ENCODE assay signal across 9 cellular contexts in genomic region chr17:6666077-6666521, GRCh38. TPM values are rescaled to one million over a fixed set of nuclear protein-coding genes. Genes with fewer than 3 reads are reported as not detected.
DNase-seq lines count a peak whose midpoint lies in the region; ATAC-seq, FAIRE-seq and TF ChIP-seq lines count a peak whose summit lies in the region.
"Had no signal": no experiment of that assay in that cellular context is flagged by ENCODE, and none has a peak within 500 bp of the region (broad histone marks: within the 10 kb centered on the region; RNA-seq: fewer than 3 reads in every experiment).

No MANE protein-coding gene starts in this region.

- H3K27me3 ChIP-seq in bronchial epithelial cell (ENCODE audit: control insufficient read depth, insufficient read depth, low read length) (no peaks in the 10 kb centered on the region), small intestine (ENCODE audit: control insufficient read depth in 2 of 2, insufficient read depth in 2 of 2, low read length in 2 of 2) (no peaks in the 10 kb centered on the region)

- FAIRE-seq in bronchial epithelial cell (lab: Jason Lieb, UNC) = peak; percentile 95
- no peak for FAIRE-seq in small intestine (lab: Jason Lieb, UNC)

- H3K9me3 ChIP-seq in small intestine (ENCODE audit: control insufficient read depth, low read depth) = no peaks in the 10 kb centered on the region

- H3K4me3 ChIP-seq in bronchial epithelial cell (ENCODE audit: low read depth, low read length) = no peak overlapping the region
- H3K4me3 ChIP-seq in small intestine (ENCODE audit: low read depth in 1 of 2, low read length in 2 of 2) = no peak overlapping the region

- H3K27ac ChIP-seq in small intestine (ENCODE audit: low read depth in 1 of 2, low read length in 1 of 2) = no peak overlapping the region

- no peaks in the 10 kb centered on the region for H3K36me3 ChIP-seq in bronchial epithelial cell (ENCODE audit: control insufficient read depth, insufficient read depth, low read length)
- H3K36me3 ChIP-seq in small intestine (ENCODE audit: control insufficient read depth in 2 of 2, insufficient read depth in 2 of 2, low read length in 2 of 2) = no peaks in the 10 kb centered on the region

- WGBS in small intestine, 3 donors = 7 to 16% (median 11%) methylated on average over 9 of the region's 9 CpGs

- no peak for ATAC-seq in GM19035 (IDR thresholded peaks at IDR 0.05; ENCODE audit: unreplicated experiment)

- DNase-seq in NCI-H2171 treated with DMSO at 0.1 percent for 48 hours (lab: John Stamatoyannopoulos, UW) (peak; percentile 42), NCI-H2171 (lab: John Stamatoyannopoulos, UW) (no peak), MV-4-11 (lab: John Stamatoyannopoulos, UW) (peak; percentile 71), SW480 (ENCODE audit: low spot score) (peak; percentile 83), bronchial epithelial cell (ENCODE audit: low read depth) (peak; percentile 80), inferior parietal cortex (ENCODE audit: extremely low spot score) (peak; percentile 83), small intestine (peak; percentile 74)

- H3K4me1 ChIP-seq in small intestine (ENCODE audit: control insufficient read depth in 2 of 2, insufficient read depth in 1 of 2, low read depth in 1 of 2, low read length in 1 of 2) = no peaks in the 10 kb centered on the region

- peak; percentile 90 for TF ChIP-seq CTCF in bronchial epithelial cell (IDR thresholded peaks at IDR 0.05; ENCODE audit: insufficient read depth, low read length, severe bottlenecking)

RNA-seq across cellular contexts. Expression of gene C17orf100, which starts 14.5 kb away (rescaled TPM):
- total RNA-seq in bronchial epithelial cell = 0.13 and 0.53 TPM in 2 replicates
- polyA plus RNA-seq in small intestine = 1 to 10 TPM; 2.6 to 4.7 (median 4.3) TPM

RNA-seq across cellular contexts. Expression of gene MED31, which starts 14.7 kb away (rescaled TPM):
- 11.1 and 11.6 TPM in 2 replicates for total RNA-seq in bronchial epithelial cell
- 10 to 100 TPM in 1 of 3 donors, 1 to 10 TPM in 2; 7.6 to 13.1 (median 7.6) TPM for polyA plus RNA-seq in small intestine

RNA-seq across cellular contexts. Expression of gene TXNDC17, which starts 25.2 kb away (rescaled TPM):
- 222 and 317 TPM in 2 replicates for total RNA-seq in bronchial epithelial cell
- polyA plus RNA-seq in small intestine = 100 to 1,000 TPM; 287 to 647 (median 357) TPM

RNA-seq across cellular contexts. Expression of gene KIAA0753, which starts 25.6 kb away (rescaled TPM):
- total RNA-seq in bronchial epithelial cell = 6.6 and 9.2 TPM in 2 replicates
- polyA plus RNA-seq in small intestine = 1 to 10 TPM; 3.2 to 6.0 (median 5.5) TPM

RNA-seq across cellular contexts. Expression of gene SLC13A5, which starts 47.1 kb away (rescaled TPM):
- total RNA-seq in bronchial epithelial cell = 0.38 and 0.53 TPM in 2 replicates
- under 1 TPM in 1 of 3 donors, not detected in 2; 0.10 TPM for polyA plus RNA-seq in small intestine
- total RNA-seq: glomerular endothelial cell had no signal
